ENCODE assay signal across 16 cellular contexts in genomic region chr2:6089474-6089873, GRCh38.
A peak's percentile ranks its signal among the peaks of the same experiment; 100 is the strongest.
DNase-seq lines count a peak whose midpoint lies in the region; ATAC-seq and TF ChIP-seq lines count a peak whose summit lies in the region.
"Had no signal": no experiment of that assay in that cellular context is flagged by ENCODE, and none has a peak within 500 bp of the region (broad histone marks: within the 10 kb centered on the region; RNA-seq: fewer than 3 reads in every experiment).

No MANE protein-coding gene starts in this region.

- H3K79me2 ChIP-seq in OCI-LY1 (ENCODE audit: insufficient read depth, low read length): no peaks in the 10 kb centered on the region

- ATAC-seq in HG02885 (IDR thresholded peaks at IDR 0.05; ENCODE audit: poor library complexity, unreplicated experiment): peak; percentile 57
- ATAC-seq in stimulated activated naive CD8-positive, alpha-beta T cell treated with anti-CD3 and anti-CD28 coated beads, Interleukin-15, amount 100 ng/mL, for 72 hours: no peak
- ATAC-seq: A549, K562 had no signal

- no peak overlapping the region for H3K4me3 Mint-ChIP-seq in stimulated activated naive CD8-positive, alpha-beta T cell treated with anti-CD3 and anti-CD28 coated beads, Interleukin-15, amount 100 ng/mL, for 72 hours
- H3K4me3 Mint-ChIP-seq: CD4-positive, alpha-beta T cell had no signal

- H3K4me2 ChIP-seq in OCI-LY1 (ENCODE audit: low read length): peak overlapping the region; percentile 39
- H3K4me2 ChIP-seq: A549 had no signal

- H3K27ac Mint-ChIP-seq in stimulated activated naive CD8-positive, alpha-beta T cell treated with anti-CD3 and anti-CD28 coated beads, Interleukin-15, amount 100 ng/mL, for 72 hours: no peak overlapping the region
- H3K27ac Mint-ChIP-seq: CD4-positive, alpha-beta T cell had no signal

- H3K4me1 ChIP-seq in OCI-LY1 (ENCODE audit: insufficient read depth, low read length, severe bottlenecking): peaks cover 20% of the 10 kb centered on the region
- H3K4me1 ChIP-seq: A549, Caco-2 had no signal

- H3F3A ChIP-seq in OCI-LY1 (ENCODE audit: insufficient read depth, low read length): no peaks in the 10 kb centered on the region

- no peaks in the 10 kb centered on the region; the same call in 1 of the 2 replicates for H3K36me3 ChIP-seq in OCI-LY1 (ENCODE audit: insufficient read depth, low read length)

- no peaks in the 10 kb centered on the region for H4K20me1 ChIP-seq in OCI-LY1 (ENCODE audit: insufficient read depth, low read length)

- no peak for TF ChIP-seq CTCF in OCI-LY1 (IDR thresholded peaks at IDR 0.05; ENCODE audit: low read length)

- H3K4me1 Mint-ChIP-seq in stimulated activated naive CD8-positive, alpha-beta T cell treated with anti-CD3 and anti-CD28 coated beads, Interleukin-15, amount 100 ng/mL, for 72 hours: no peaks in the 10 kb centered on the region

- H3K9me2 ChIP-seq in OCI-LY1 (ENCODE audit: low read depth, low read length): no peaks in the 10 kb centered on the region

- H3K27me3 Mint-ChIP-seq in stimulated activated naive CD8-positive, alpha-beta T cell treated with anti-CD3 and anti-CD28 coated beads, Interleukin-15, amount 100 ng/mL, for 72 hours: no peaks in the 10 kb centered on the region
- H3K27me3 Mint-ChIP-seq: CD4-positive, alpha-beta T cell had no signal

- H3K27ac ChIP-seq in OCI-LY1 (ENCODE audit: low read depth, low read length, poor library complexity, severe bottlenecking): no peak overlapping the region
- H3K27ac ChIP-seq: 22Rv1, A549, C4-2B had no signal

- H3K27me3 ChIP-seq in OCI-LY1 (ENCODE audit: insufficient read depth, low read length): no peaks in the 10 kb centered on the region

- peaks cover 5 to 16% of the 10 kb centered on the region in 2 donors for H3K9me3 Mint-ChIP-seq in stimulated activated naive CD8-positive, alpha-beta T cell treated with anti-CD3 and anti-CD28 coated beads, Interleukin-15, amount 100 ng/mL, for 72 hours

- H3K4me3 ChIP-seq in OCI-LY1 (ENCODE audit: low read depth, low read length, poor library complexity, severe bottlenecking): peak overlapping the region; percentile 28
- H3K4me3 ChIP-seq: A549, K562 had no signal

- H2AFZ ChIP-seq in OCI-LY1 (ENCODE audit: low read length): peak overlapping the region; percentile 74

- DNase-seq in NCI-H146 (lab: John Stamatoyannopoulos, UW) (peak; percentile 10), NCI-H146 treated with DMSO at 0.1 percent for 48 hours (lab: John Stamatoyannopoulos, UW; ENCODE audit: unreplicated experiment) (no peak), NCI-H345 treated with DMSO at 0.1 percent for 48 hours (lab: John Stamatoyannopoulos, UW; ENCODE audit: unreplicated experiment) (no peak), GM03348 (ENCODE audit: low spot score) (no peak)
- no peak for DNase-seq in stimulated activated naive CD8-positive, alpha-beta T cell treated with anti-CD3 and anti-CD28 coated beads, Interleukin-15, amount 100 ng/mL, for 72 hours
- DNase-seq: AML-193; Caco-2; CD4-positive, alpha-beta T cell; HCEC 1CT; IMR-90 had no signal

- peaks cover 7% of the 10 kb centered on the region; the same call in 1 of the 2 replicates for H3K9me3 ChIP-seq in OCI-LY1 (ENCODE audit: low read length)

- H3K9ac ChIP-seq in OCI-LY1 (ENCODE audit: low read length): no peak overlapping the region
